18 cellular contexts compared by ENCODE assay signal in genomic region chr15:47715402-47715801, GRCh38. TPM values are rescaled to one million over a fixed set of nuclear protein-coding genes. Genes with fewer than 3 reads are reported as not detected.
"Had no signal": no experiment of that assay in that cellular context is flagged by ENCODE, and none has a peak within 500 bp of the region (broad histone marks: within the 10 kb centered on the region; RNA-seq: fewer than 3 reads in every experiment).

No MANE protein-coding gene starts in this region.

- H3K4me3 Mint-ChIP-seq: activated T-helper 1 cell treated with anti-CD3 and anti-CD28 coated beads, Interleukin-12 subunit alpha, Interleukin-12 subunit beta, Interleukin-2, Interleukin-4 antibody, amounts not matched to agents 30 ng/mL and 10 ng/mL and 1 ng/mL, durations not matched to agents 14 hours and 24 hours and 36 hours; naive thymus-derived CD4-positive, alpha-beta T cell; stimulated activated naive CD8-positive, alpha-beta T cell treated with anti-CD3 and anti-CD28 coated beads, Interleukin-15, Interleukin-2, amounts not matched to agents 100 ng/mL and 50 ng/mL, for 24 hours had no signal

- H3K9me3 Mint-ChIP-seq: activated T-helper 1 cell treated with anti-CD3 and anti-CD28 coated beads, Interleukin-12 subunit alpha, Interleukin-12 subunit beta, Interleukin-2, Interleukin-4 antibody, amounts not matched to agents 30 ng/mL and 10 ng/mL and 1 ng/mL, durations not matched to agents 14 hours and 24 hours and 36 hours; stimulated activated naive CD8-positive, alpha-beta T cell treated with anti-CD3 and anti-CD28 coated beads, Interleukin-15, Interleukin-2, amounts not matched to agents 100 ng/mL and 50 ng/mL, for 24 hours had no signal

- H3K36me3 ChIP-seq: cardiac muscle cell, colonic mucosa, heart left ventricle, right lobe of liver, spleen, thoracic aorta had no signal

- H3K9me3 ChIP-seq: colonic mucosa, heart left ventricle, mucosa of descending colon, psoas muscle, right lobe of liver, spleen, thoracic aorta had no signal

- H3K27ac Mint-ChIP-seq: activated T-helper 1 cell treated with anti-CD3 and anti-CD28 coated beads, Interleukin-12 subunit alpha, Interleukin-12 subunit beta, Interleukin-2, Interleukin-4 antibody, amounts not matched to agents 30 ng/mL and 10 ng/mL and 1 ng/mL, durations not matched to agents 14 hours and 24 hours and 36 hours; naive thymus-derived CD4-positive, alpha-beta T cell; stimulated activated naive CD8-positive, alpha-beta T cell treated with anti-CD3 and anti-CD28 coated beads, Interleukin-15, Interleukin-2, amounts not matched to agents 100 ng/mL and 50 ng/mL, for 24 hours had no signal

- H3K27me3 ChIP-seq: cardiac muscle cell, colonic mucosa, right lobe of liver had no signal

- H3K4me3 ChIP-seq: cardiac muscle cell, colonic mucosa, mucosa of descending colon, right lobe of liver, spleen had no signal

- ATAC-seq: heart left ventricle; left colon; mucosa of descending colon; naive thymus-derived CD4-positive, alpha-beta T cell; psoas muscle had no signal

- DNase-seq: activated CD4-positive, alpha-beta T cell treated with anti-CD3 and anti-CD28 coated beads, Interleukin-2, amount 50 U/mL, for 1 hour; activated CD8-positive, alpha-beta memory T cell treated with anti-CD3 and anti-CD28 coated beads for 24 hours; activated naive CD4-positive, alpha-beta T cell treated with Interleukin-2 at 50 U/mL for 16 hours; effector memory CD4-positive, alpha-beta T cell; left colon; naive thymus-derived CD4-positive, alpha-beta T cell; right lobe of liver; spleen; SW 1271 had no signal

- H3K36me3 Mint-ChIP-seq: naive thymus-derived CD4-positive, alpha-beta T cell had no signal

- H3K27ac ChIP-seq: colonic mucosa, psoas muscle had no signal

RNA-seq across cellular contexts. Expression of gene SEMA6D, which starts 1.9 kb away (rescaled TPM):
- total RNA-seq: activated T-helper 1 cell treated with anti-CD3 and anti-CD28 coated beads, Interleukin-12 subunit alpha, Interleukin-12 subunit beta, Interleukin-2, Interleukin-4 antibody, amounts not matched to agents 30 ng/mL and 10 ng/mL and 1 ng/mL, durations not matched to agents 14 hours and 24 hours and 36 hours; naive thymus-derived CD4-positive, alpha-beta T cell; T-helper 2 cell treated with Interferon-gamma antibody and Interleukin-4, amounts not matched to agents 100 ng/mL and 5 ng/mL, for 36 hours had no signal
